8 cellular contexts compared by ENCODE assay signal in the genomic region with DNA sequence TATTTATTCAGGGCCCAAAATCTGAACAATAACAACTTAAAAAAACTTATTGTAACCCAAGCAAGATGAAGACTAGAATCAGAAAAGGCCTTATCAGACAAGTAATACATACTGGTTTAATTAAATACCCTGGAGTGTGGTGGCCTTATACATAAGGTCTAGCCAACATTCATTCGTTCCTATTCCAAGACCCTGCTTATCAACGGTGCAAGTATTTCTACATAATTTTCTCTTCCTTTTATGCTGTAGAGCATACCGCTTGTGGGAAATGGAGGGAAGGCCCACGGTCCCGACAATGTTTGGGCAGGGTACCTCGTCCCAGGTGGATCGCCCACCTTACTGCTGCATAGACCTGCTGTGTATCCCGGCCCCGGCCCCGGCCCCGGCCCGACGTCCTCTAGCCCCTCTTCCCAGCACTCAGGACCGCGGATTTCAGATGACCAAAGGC. TPM values are rescaled to one million over a fixed set of nuclear protein-coding genes. Genes with fewer than 3 reads are reported as not detected.
A peak's percentile ranks its signal among the peaks of the same experiment; 100 is the strongest.
DNase-seq lines count a peak whose midpoint lies in the region; ATAC-seq and TF ChIP-seq lines count a peak whose summit lies in the region.

No MANE protein-coding gene starts in this region.

- H3K27ac Mint-ChIP-seq in Calu3 (ENCODE audit: unreplicated experiment) (peak overlapping the region; percentile 84), endodermal cell (peak overlapping the region; percentile 98), osteocyte (ENCODE audit: unreplicated experiment) (peak overlapping the region; percentile 97)

- peaks cover 41% of the 10 kb centered on the region for H3K79me2 ChIP-seq in OCI-LY7 (ENCODE audit: insufficient read depth, low read depth, low read length)

- no peaks in the 10 kb centered on the region for H3K27me3 Mint-ChIP-seq in Calu3 (ENCODE audit: unreplicated experiment)
- no peaks in the 10 kb centered on the region for H3K27me3 Mint-ChIP-seq in endodermal cell (ENCODE audit: insufficient read depth)
- no peaks in the 10 kb centered on the region for H3K27me3 Mint-ChIP-seq in osteocyte (ENCODE audit: unreplicated experiment)

- peak overlapping the region; percentile 88 for H3K4me2 ChIP-seq in OCI-LY7 (ENCODE audit: low read length)

- H3K36me3 ChIP-seq in OCI-LY7 (ENCODE audit: insufficient read depth, low read length) (peaks cover 35% of the 10 kb centered on the region), endodermal cell (ENCODE audit: control insufficient read depth, insufficient read depth, low read length) (peaks cover 35% of the 10 kb centered on the region)

- no peak for ATAC-seq in GM21360 (IDR thresholded peaks at IDR 0.05; ENCODE audit: unreplicated experiment)

- H3K4me3 ChIP-seq in OCI-LY7 (ENCODE audit: low read depth, low read length, poor library complexity, severe bottlenecking) (peak overlapping the region; percentile 92), endodermal cell (ENCODE audit: low read length) (peak overlapping the region; percentile 94)

- TF ChIP-seq CTCF in Calu3 (IDR thresholded peaks at IDR 0.05; ENCODE audit: unreplicated experiment) (no peak), OCI-LY7 (conservative IDR thresholded peaks at IDR 0.05; ENCODE audit: low read length) (no peak), endodermal cell (conservative IDR thresholded peaks at IDR 0.05) (no peak), osteocyte (IDR thresholded peaks at IDR 0.05) (no peak)

- peak overlapping the region; percentile 99 for H3K9ac ChIP-seq in endodermal cell (ENCODE audit: extremely low read depth, low read length, poor library complexity, severe bottlenecking)

- H3K4me1 ChIP-seq in OCI-LY7 (ENCODE audit: insufficient read depth, low read length, poor library complexity, severe bottlenecking) = peaks cover 24% of the 10 kb centered on the region
- H3K4me1 ChIP-seq in endodermal cell (ENCODE audit: control insufficient read depth, insufficient read depth, low read length) = no peaks in the 10 kb centered on the region

- no peak for DNase-seq in Calu3
- no peak for DNase-seq in OCI-LY7 (ENCODE audit: low spot score)
- DNase-seq in endodermal cell = no peak
- no peak for DNase-seq in osteocyte (ENCODE audit: extremely low spot score, unreplicated experiment)
- DNase-seq in UCSD-AML1 (lab: John Stamatoyannopoulos, UW; ENCODE audit: unreplicated experiment) = no peak
- DNase-seq in NCI-H2227 (lab: John Stamatoyannopoulos, UW; ENCODE audit: unreplicated experiment) = no peak
- DNase-seq in NCI-H1105 (lab: John Stamatoyannopoulos, UW) = no peak

- CTCF ChIA-PET in Calu3 (lab: Charles Lee) (interaction anchor here (1.1 kb wide), 1 partner anchor 335 kb away, joined by 3 read pairs; no protein-coding TSS in a partner anchor), OCI-LY7 (lab: Charles Lee; ENCODE audit: unreplicated experiment) (no interaction called here)

- POLR2A ChIA-PET in OCI-LY7 (lab: Charles Lee) = interaction anchor here (1.2 kb wide), 1 partner anchor 98 kb away, joined by 3 read pairs; no protein-coding TSS in a partner anchor

- H3K36me3 Mint-ChIP-seq in Calu3 (ENCODE audit: insufficient read depth, unreplicated experiment) (peaks cover 45% of the 10 kb centered on the region), endodermal cell (ENCODE audit: low read depth) (peaks cover 20% of the 10 kb centered on the region), osteocyte (ENCODE audit: unreplicated experiment) (peaks cover 21% of the 10 kb centered on the region)

- H4K20me1 ChIP-seq in OCI-LY7 (ENCODE audit: insufficient read depth, low read length) = peaks cover 15% of the 10 kb centered on the region

- H3K27ac ChIP-seq in OCI-LY7 (ENCODE audit: low read depth, low read length, poor library complexity, severe bottlenecking) (no peak overlapping the region), endodermal cell (ENCODE audit: low read depth, low read length) (no peak overlapping the region)

- H3K9me3 Mint-ChIP-seq in Calu3 (ENCODE audit: low read depth, unreplicated experiment) (peaks cover under 1% of the 10 kb centered on the region), endodermal cell (no peaks in the 10 kb centered on the region), osteocyte (ENCODE audit: unreplicated experiment) (no peaks in the 10 kb centered on the region)

- peaks cover 24% of the 10 kb centered on the region for H3K4me1 Mint-ChIP-seq in Calu3 (ENCODE audit: low read depth, unreplicated experiment)
- peaks cover 35% of the 10 kb centered on the region for H3K4me1 Mint-ChIP-seq in endodermal cell
- H3K4me1 Mint-ChIP-seq in osteocyte (ENCODE audit: unreplicated experiment) = peaks cover 28% of the 10 kb centered on the region

- 0 to 1% methylated on average over 8 to 15 of the region's 15 CpGs for WGBS in endodermal cell (ENCODE audit: insufficient coverage in 1 of 2, insufficient read length in 1 of 2), 2 experiments

- peak overlapping the region; percentile 90 for H3K4me3 Mint-ChIP-seq in Calu3 (ENCODE audit: low read depth, unreplicated experiment)
- peak overlapping the region; percentile 97 for H3K4me3 Mint-ChIP-seq in endodermal cell
- peak overlapping the region; percentile 99 for H3K4me3 Mint-ChIP-seq in osteocyte (ENCODE audit: unreplicated experiment)

- H3K9me3 ChIP-seq in OCI-LY7 (ENCODE audit: low read length) (no peaks in the 10 kb centered on the region), endodermal cell (ENCODE audit: control insufficient read depth, low read length) (no peaks in the 10 kb centered on the region)

- H3K9me2 ChIP-seq in OCI-LY7 (ENCODE audit: insufficient read depth, low read length) = no peaks in the 10 kb centered on the region

- no peaks in the 10 kb centered on the region for H3K27me3 ChIP-seq in endodermal cell (ENCODE audit: control insufficient read depth, insufficient read depth, low read length, poor library complexity, severe bottlenecking)

- H2AFZ ChIP-seq in OCI-LY7 (ENCODE audit: low read length) = no peak overlapping the region

- BruUV-seq in Calu3 (replicated peaks; lab: Mats Ljungman, UMichigan) (TSS peak; percentile 28), OCI-LY7 (replicated peaks; lab: Mats Ljungman, UMichigan) (TSS peak; percentile 52)

- intact Hi-C loops in Calu3 (cut with micrococcal nuclease; ENCODE audit: unreplicated experiment) (loop anchor here (2.0 kb wide), 1 partner anchor 103 kb away; a partner anchor contains a TSS), OCI-LY7 (cut with micrococcal nuclease; ENCODE audit: unreplicated experiment) (loop anchor here (5.0 kb wide), 1 partner anchor 101 kb away; a partner anchor contains a TSS)

RNA-seq across cellular contexts. Expression of a gene that starts 0.7 kb away (rescaled TPM):
- total RNA-seq in Calu3 (2022) (56.3 and 60.0 TPM in 2 replicates), OCI-LY7 (2022) (29.8 and 31.4 TPM in 2 replicates), endodermal cell (10 to 100 TPM; 74.7 to 92.1 TPM), osteocyte (42.5 and 43.2 TPM in 2 replicates)
- 13.6 and 16.7 TPM in 2 replicates for total RNA-seq in OCI-LY7 (2014; rRNA removed; shearing (Covaris generic))
- 52.9 TPM for polyA plus RNA-seq in endodermal cell (2013, experiment 1 of 2)
- 53.0 TPM for polyA plus RNA-seq in endodermal cell (2013, experiment 2 of 2)

RNA-seq across cellular contexts. Expression of a gene that starts 33.6 kb away (rescaled TPM):
- 1.7 and 2.7 TPM in 2 replicates for total RNA-seq in Calu3 (2022)
- total RNA-seq in OCI-LY7 (2014; rRNA removed; shearing (Covaris generic)) = 0.13 and 0.38 TPM in 2 replicates
- 0.87 and 1.1 TPM in 2 replicates for total RNA-seq in OCI-LY7 (2022)
- total RNA-seq in endodermal cell = 1 to 10 TPM; 5.4 to 8.5 TPM
- 3.2 TPM for polyA plus RNA-seq in endodermal cell (2013, experiment 1 of 2)
- polyA plus RNA-seq in endodermal cell (2013, experiment 2 of 2) = 3.1 TPM
- total RNA-seq in osteocyte = 1.9 and 2.2 TPM in 2 replicates

RNA-seq across cellular contexts. Expression of a gene that starts 53.5 kb away (rescaled TPM):
- 15.9 and 17.0 TPM in 2 replicates for total RNA-seq in Calu3 (2022)
- 4.3 and 7.5 TPM in 2 replicates for total RNA-seq in OCI-LY7 (2014; rRNA removed; shearing (Covaris generic))
- total RNA-seq in OCI-LY7 (2022) = 7.6 and 9.1 TPM in 2 replicates
- 10 to 100 TPM; 20.1 to 29.6 TPM for total RNA-seq in endodermal cell
- polyA plus RNA-seq in endodermal cell (2013, experiment 1 of 2) = 14.9 TPM
- polyA plus RNA-seq in endodermal cell (2013, experiment 2 of 2) = 13.5 TPM
- 12.8 and 15.0 TPM in 2 replicates for total RNA-seq in osteocyte
